Comparison of ENCODE assay signal across 28 cellular contexts in the genomic region with DNA sequence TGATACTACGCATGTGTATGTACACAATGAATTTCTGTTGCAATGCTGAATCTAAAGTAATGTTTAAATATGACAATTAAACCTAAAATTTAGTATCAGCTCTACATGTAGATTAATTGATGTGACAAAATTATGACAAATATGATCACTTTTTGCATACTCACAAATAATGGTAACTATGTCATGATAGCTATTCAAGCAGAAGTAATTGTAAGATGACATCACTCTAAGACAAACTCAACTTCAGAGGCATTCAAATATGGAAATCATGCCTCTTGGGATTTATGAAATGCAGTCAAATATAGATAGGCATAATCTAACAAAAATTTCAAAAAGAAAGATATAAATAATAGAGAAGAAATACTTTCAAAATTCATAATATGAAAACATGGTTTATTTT.
"Had no signal": no experiment of that assay in that cellular context is flagged by ENCODE, and none has a peak within 500 bp of the region (broad histone marks: within the 10 kb centered on the region; RNA-seq: fewer than 3 reads in every experiment).

No MANE protein-coding gene starts in this region.

- H3K27ac ChIP-seq: colonic mucosa, coronary artery, dorsolateral prefrontal cortex, epithelial cell of prostate, esophagus muscularis mucosa, esophagus squamous epithelium, foreskin keratinocyte, gastrocnemius medialis, gastroesophageal sphincter, heart left ventricle, heart right ventricle had no signal

- H3K4me1 ChIP-seq: colonic mucosa, esophagus muscularis mucosa, esophagus squamous epithelium, foreskin keratinocyte, gastrocnemius medialis, gastroesophageal sphincter, heart left ventricle, heart right ventricle had no signal

- H3K9me3 ChIP-seq: colonic mucosa had no signal

- H3K27me3 ChIP-seq: colonic mucosa, dorsolateral prefrontal cortex, esophagus muscularis mucosa, esophagus squamous epithelium, foreskin keratinocyte, gastrocnemius medialis, gastroesophageal sphincter, heart left ventricle, heart right ventricle had no signal

- FAIRE-seq: colon, endometrium, endothelial cell of umbilical vein, frontal cortex had no signal

- H3K4me3 ChIP-seq: colonic mucosa, coronary artery, dorsolateral prefrontal cortex, esophagus muscularis mucosa, esophagus squamous epithelium, gastrocnemius medialis, gastroesophageal sphincter, heart left ventricle, heart right ventricle had no signal

- H3K36me3 ChIP-seq: colonic mucosa, esophagus muscularis mucosa, esophagus squamous epithelium, gastrocnemius medialis, gastroesophageal sphincter, heart left ventricle, heart right ventricle had no signal

- ATAC-seq: effector memory CD8-positive, alpha-beta T cell; esophagus mucosa; foreskin keratinocyte; gastrocnemius medialis; gastroesophageal sphincter; heart left ventricle; heart right ventricle had no signal

- DNase-seq: colonic mucosa; cortex of kidney; dermis blood vessel endothelial cell; dorsolateral prefrontal cortex; effector CD4-positive, alpha-beta T cell; effector CD8-positive, alpha-beta T cell; effector memory CD4-positive, alpha-beta T cell; effector memory CD8-positive, alpha-beta T cell; endodermal cell; erythroblast; esophagus squamous epithelium; foreskin fibroblast; foreskin keratinocyte; foreskin melanocyte; gastrocnemius medialis; glutamatergic neuron; head of caudate nucleus; heart left ventricle; heart right ventricle had no signal
